In genomic region chr18:7207366-7207765, GRCh38 we compare ENCODE assay signal across 26 cellular contexts. TPM values are rescaled to one million over a fixed set of nuclear protein-coding genes. Genes with fewer than 3 reads are reported as not detected.
DNase-seq lines count a peak whose midpoint lies in the region; ATAC-seq, FAIRE-seq and TF ChIP-seq lines count a peak whose summit lies in the region.
"Had no signal": no experiment of that assay in that cellular context is flagged by ENCODE, and none has a peak within 500 bp of the region (broad histone marks: within the 10 kb centered on the region; RNA-seq: fewer than 3 reads in every experiment).

No MANE protein-coding gene starts in this region.

- no peaks in the 10 kb centered on the region for H3K9me3 Mint-ChIP-seq in astrocyte (ENCODE audit: unreplicated experiment)
- H3K9me3 Mint-ChIP-seq: activated naive CD4-positive, alpha-beta T cell treated with anti-CD3 and anti-CD28 coated beads, Interleukin-2, amount 50 U/mL, for 24 hours; activated T-helper 1 cell treated with anti-CD3 and anti-CD28 coated beads, Interleukin-12 subunit alpha, Interleukin-12 subunit beta, Interleukin-2, Interleukin-4 antibody, amounts not matched to agents 30 ng/mL and 10 ng/mL and 1 ng/mL, durations not matched to agents 14 hours and 24 hours and 36 hours had no signal

- peaks cover 8% of the 10 kb centered on the region for H3K27me3 Mint-ChIP-seq in astrocyte (ENCODE audit: low read depth, unreplicated experiment)
- H3K27me3 Mint-ChIP-seq: activated naive CD4-positive, alpha-beta T cell treated with anti-CD3 and anti-CD28 coated beads, Interleukin-2, amount 50 U/mL, for 24 hours had no signal

- H3K36me3 ChIP-seq in astrocyte (ENCODE audit: insufficient read depth, low read length) (no peaks in the 10 kb centered on the region), vagina (no peaks in the 10 kb centered on the region)
- H3K36me3 ChIP-seq: BLaER1 treated with 17β-estradiol and CSF1 and Interleukin-3, amounts not matched to agents 10 nM and 100 nM; heart right ventricle had no signal

- H3K79me2 ChIP-seq in astrocyte (ENCODE audit: insufficient read depth, low read length) = no peaks in the 10 kb centered on the region
- H3K79me2 ChIP-seq: parathyroid adenoma had no signal

- intact Hi-C loops in sciatic nerve (cut with DNase I) (no loop called here), vagina (cut with DNase I) (no loop called here), Right ventricle myocardium superior (cut with DNase I) (no loop called here)

- H2AFZ ChIP-seq in astrocyte (ENCODE audit: low read depth, low read length) = peak overlapping the region; percentile 47
- H2AFZ ChIP-seq: parathyroid adenoma had no signal

- no peak overlapping the region for H3K4me2 ChIP-seq in astrocyte (ENCODE audit: low read length)
- H3K4me2 ChIP-seq: A549; BLaER1 treated with 17β-estradiol and CSF1 and Interleukin-3, amounts not matched to agents 10 nM and 100 nM had no signal

- H3K27ac Mint-ChIP-seq in astrocyte (ENCODE audit: unreplicated experiment) = no peak overlapping the region
- H3K27ac Mint-ChIP-seq: activated naive CD4-positive, alpha-beta T cell treated with anti-CD3 and anti-CD28 coated beads, Interleukin-2, amount 50 U/mL, for 24 hours; activated T-helper 1 cell treated with anti-CD3 and anti-CD28 coated beads, Interleukin-12 subunit alpha, Interleukin-12 subunit beta, Interleukin-2, Interleukin-4 antibody, amounts not matched to agents 30 ng/mL and 10 ng/mL and 1 ng/mL, durations not matched to agents 14 hours and 24 hours and 36 hours; immature natural killer cell had no signal

- H3K36me3 Mint-ChIP-seq in astrocyte (ENCODE audit: low read depth, unreplicated experiment) = no peaks in the 10 kb centered on the region
- H3K36me3 Mint-ChIP-seq: activated naive CD4-positive, alpha-beta T cell treated with anti-CD3 and anti-CD28 coated beads, Interleukin-2, amount 50 U/mL, for 24 hours; immature natural killer cell had no signal

- no peak overlapping the region for H3K4me3 Mint-ChIP-seq in astrocyte (ENCODE audit: unreplicated experiment)
- H3K4me3 Mint-ChIP-seq: activated naive CD4-positive, alpha-beta T cell treated with anti-CD3 and anti-CD28 coated beads, Interleukin-2, amount 50 U/mL, for 24 hours; activated T-helper 1 cell treated with anti-CD3 and anti-CD28 coated beads, Interleukin-12 subunit alpha, Interleukin-12 subunit beta, Interleukin-2, Interleukin-4 antibody, amounts not matched to agents 30 ng/mL and 10 ng/mL and 1 ng/mL, durations not matched to agents 14 hours and 24 hours and 36 hours; immature natural killer cell had no signal

- TF ChIP-seq CTCF in astrocyte (IDR thresholded peaks at IDR 0.05; ENCODE audit: insufficient read depth, low read depth, low read length) (no peak), vagina (IDR thresholded peaks at IDR 0.05) (no peak)

- H3K4me3 ChIP-seq in astrocyte (ENCODE audit: insufficient read depth, low read depth, low read length) = no peak overlapping the region
- no peak overlapping the region for H3K4me3 ChIP-seq in vagina
- H3K4me3 ChIP-seq: A549; BLaER1 treated with 17β-estradiol and CSF1 and Interleukin-3, amounts not matched to agents 10 nM and 100 nM; heart right ventricle had no signal

- DNase-seq in ELF-1 (ENCODE audit: low read depth, low spot score) = peak; percentile 57
- DNase-seq in astrocyte (ENCODE audit: low read depth) = no peak
- DNase-seq in inferior parietal cortex (ENCODE audit: extremely low spot score) = peak; percentile 34
- no peak for DNase-seq in sciatic nerve (ENCODE audit: low spot score)
- DNase-seq in vagina (ENCODE audit: extremely low spot score in 2 of 2) = no peak
- no peak for DNase-seq in Right ventricle myocardium superior
- DNase-seq: activated CD4-positive, alpha-beta T cell treated with anti-CD3 and anti-CD28 coated beads for 4 hours; Calu3; heart right ventricle; immature natural killer cell; MM.1S; NCI-H1436; NCI-H2171 treated with DMSO at 0.1 percent for 48 hours; NCI-H69; stimulated activated naive CD4-positive, alpha-beta T cell treated with Interleukin-2 at 50 U/mL for 16 hours; trophoblast cell had no signal

- no peak overlapping the region for H3K27ac ChIP-seq in astrocyte (ENCODE audit: low read depth, low read length)
- H3K27ac ChIP-seq in vagina = no peak overlapping the region
- H3K27ac ChIP-seq: A549; BLaER1 treated with 17β-estradiol and CSF1 and Interleukin-3, amounts not matched to agents 10 nM and 100 nM; heart right ventricle; parathyroid adenoma; RWPE1 had no signal

- H3K27me3 ChIP-seq in astrocyte (ENCODE audit: insufficient read depth, low read length) (peaks cover 2% of the 10 kb centered on the region), vagina (no peaks in the 10 kb centered on the region)
- H3K27me3 ChIP-seq: BLaER1 treated with 17β-estradiol and CSF1 and Interleukin-3, amounts not matched to agents 10 nM and 100 nM; heart right ventricle had no signal

- peaks cover 9% of the 10 kb centered on the region for H3K4me1 Mint-ChIP-seq in astrocyte (ENCODE audit: low read depth, unreplicated experiment)
- H3K4me1 Mint-ChIP-seq: activated naive CD4-positive, alpha-beta T cell treated with anti-CD3 and anti-CD28 coated beads, Interleukin-2, amount 50 U/mL, for 24 hours; immature natural killer cell had no signal

- H3K9me3 ChIP-seq in astrocyte (ENCODE audit: insufficient read depth, low read depth, low read length) (no peaks in the 10 kb centered on the region), vagina (no peaks in the 10 kb centered on the region)
- H3K9me3 ChIP-seq: A549; BLaER1 treated with 17β-estradiol and CSF1 and Interleukin-3, amounts not matched to agents 10 nM and 100 nM; heart right ventricle had no signal

- ATAC-seq in sciatic nerve (peak; percentile 57), GM18868 (IDR thresholded peaks at IDR 0.05; ENCODE audit: unreplicated experiment) (no peak), Right ventricle myocardium superior (ENCODE audit: poor library complexity) (no peak), HG03460 (IDR thresholded peaks at IDR 0.05; ENCODE audit: unreplicated experiment) (no peak)
- ATAC-seq: A549 had no signal

- no peak for TF ChIP-seq POLR2A in vagina (IDR thresholded peaks at IDR 0.05)

- no peak overlapping the region for H3K9ac ChIP-seq in astrocyte (ENCODE audit: low read length)
- H3K9ac ChIP-seq: BLaER1 treated with 17β-estradiol and CSF1 and Interleukin-3, amounts not matched to agents 10 nM and 100 nM; parathyroid adenoma had no signal

- H3K4me1 ChIP-seq in astrocyte (ENCODE audit: insufficient read depth, low read length) (no peaks in the 10 kb centered on the region), vagina (peaks cover 9% of the 10 kb centered on the region)
- H3K4me1 ChIP-seq: A549 had no signal

- H4K20me1 ChIP-seq in astrocyte (ENCODE audit: insufficient read depth, low read length) = no peaks in the 10 kb centered on the region
- H4K20me1 ChIP-seq: BLaER1 treated with 17β-estradiol and CSF1 and Interleukin-3, amounts not matched to agents 10 nM and 100 nM had no signal

- no peak for FAIRE-seq in astrocyte (lab: Jason Lieb, UNC)
- FAIRE-seq: A549 had no signal

RNA-seq across cellular contexts. Expression of gene LRRC30, which starts 23.5 kb away (rescaled TPM):
- total RNA-seq in astrocyte (not detected in 2 replicates), sciatic nerve (not detected), vagina (not detected), Right ventricle myocardium superior (not detected)
- total RNA-seq: activated T-helper 1 cell treated with anti-CD3 and anti-CD28 coated beads, Interleukin-12 subunit alpha, Interleukin-12 subunit beta, Interleukin-2, Interleukin-4 antibody, amounts not matched to agents 30 ng/mL and 10 ng/mL and 1 ng/mL, durations not matched to agents 14 hours and 24 hours and 36 hours; Calu3; fibroblast of lung; heart right ventricle; liver had no signal

Comparison
In these comparisons a context has a peak if more than half of its experiments do, and no peak if none do; other contexts are left out.
1. DNase-seq: peak in ELF-1 (single experiment) and inferior parietal cortex (single experiment); none in astrocyte (single experiment), sciatic nerve (single experiment), vagina (0 of 2) and Right ventricle myocardium superior (single experiment).